ENCODE assay signal across 8 cellular contexts in the genomic region with DNA sequence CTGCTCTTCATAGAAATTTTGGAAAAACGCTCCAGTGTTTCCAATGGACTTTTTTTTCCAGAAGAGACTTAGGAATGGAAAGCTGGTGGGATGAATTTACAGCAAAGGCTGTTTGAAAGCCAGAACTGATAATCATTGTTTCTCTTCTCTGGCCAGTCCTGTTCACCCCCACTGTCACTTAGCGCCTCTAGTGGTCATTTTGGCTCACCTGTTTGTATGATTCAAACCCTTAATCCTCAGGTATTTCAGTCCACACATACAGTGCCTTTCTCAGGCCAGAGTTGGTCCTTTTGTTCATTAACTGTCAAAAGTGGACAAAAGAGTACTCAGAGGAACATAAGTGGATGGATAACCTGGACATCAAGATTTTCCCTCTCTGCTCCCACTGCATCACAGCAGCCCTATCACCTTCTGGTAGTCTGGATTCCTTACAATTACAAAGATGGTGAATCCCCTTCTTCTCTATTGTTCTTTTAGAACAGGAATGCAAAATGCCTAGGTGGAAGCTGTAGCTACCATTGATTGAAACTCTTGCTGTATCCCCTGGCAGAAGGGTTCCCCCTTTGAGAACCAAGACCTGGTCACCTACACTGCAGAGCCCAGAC.
DNase-seq lines count a peak whose midpoint lies in the region; ATAC-seq and TF ChIP-seq lines count a peak whose summit lies in the region.

No MANE protein-coding gene starts in this region.

- no peaks in the 10 kb centered on the region for H3K27me3 Mint-ChIP-seq in T-helper 17 cell

- H3K27ac Mint-ChIP-seq in T-helper 17 cell, result no peak overlapping the region

- H3K9me3 ChIP-seq in mammary epithelial cell (replicated peaks; ENCODE audit: insufficient read depth, low read length) (no peaks in the 10 kb centered on the region), T-helper 17 cell (ENCODE audit: control insufficient read depth, low read length, poor library complexity, severe bottlenecking) (no peaks in the 10 kb centered on the region)

- peak; percentile 91 for ATAC-seq in GM19455 (IDR thresholded peaks at IDR 0.05; ENCODE audit: unreplicated experiment)
- ATAC-seq in HG03378 (IDR thresholded peaks at IDR 0.05; ENCODE audit: unreplicated experiment), result peak; percentile 84
- ATAC-seq in T-helper 17 cell, result no peak

- H3K36me3 Mint-ChIP-seq in T-helper 17 cell (ENCODE audit: low read depth), result no peaks in the 10 kb centered on the region

- TF ChIP-seq CTCF in mammary epithelial cell (conservative IDR thresholded peaks at IDR 0.05 in 1 of 2, IDR thresholded peaks at IDR 0.05 in 1 of 2; ENCODE audit: extremely low read depth in 1 of 2, insufficient read depth in 1 of 2, low read depth in 1 of 2, low read length in 2 of 2), result peak; percentile 62 to 70

- in situ Hi-C loops in mammary epithelial cell (cut with MboI; ENCODE audit: low sequenced_read_pairs in 2 of 2), result loop anchor here in 1 of 2 donors (25.0 kb wide), 1 partner anchor 162 kb away; no protein-coding TSS in a partner anchor

- H3K4me1 ChIP-seq in mammary epithelial cell (ENCODE audit: insufficient read depth, low read length), result no peaks in the 10 kb centered on the region

- H3K9ac ChIP-seq in mammary epithelial cell (ENCODE audit: insufficient read depth, low read length), result no peak overlapping the region

- 47% methylated on average over 2 of the region's 2 CpGs for WGBS in mammary epithelial cell (ENCODE audit: low coverage, missing lambda C conversion rate)

- intact Hi-C loops in mammary epithelial cell (cut with micrococcal nuclease), result loop anchor here (5.0 kb wide), 1 partner anchor 177 kb away; the partner anchor contains the start of gene OLFM3

- H3K4me3 ChIP-seq in mammary epithelial cell (replicated peaks in 1 of 3; ENCODE audit: insufficient read depth in 1 of 3, low read depth in 2 of 3, low read length in 3 of 3), result no peak overlapping the region

- H3K79me2 ChIP-seq in mammary epithelial cell (ENCODE audit: insufficient read depth, low read length), result no peaks in the 10 kb centered on the region

- H4K20me1 ChIP-seq in mammary epithelial cell (ENCODE audit: insufficient read depth, low read length), result no peaks in the 10 kb centered on the region

- dilution Hi-C loops in mammary epithelial cell (cut with HindIII; ENCODE audit: low sequenced_read_pairs), result no loop called here

- DNase-seq in DMS53 (lab: John Stamatoyannopoulos, UW) (peak; percentile 81), mammary epithelial cell (peak; percentile 13), SW 1271 (lab: John Stamatoyannopoulos, UW) (no peak), T-helper 17 cell (no peak), SIG-M5 treated with dmso at 0.1 percent for 504 hours (lab: John Stamatoyannopoulos, UW; ENCODE audit: unreplicated experiment) (no peak)
- no peak for DNase-seq in stimulated activated CD4-positive, alpha-beta T cell treated with anti-CD3 and anti-CD28 coated beads, Interleukin-2, amount 100 ng/mL, for 24 hours

- H3K36me3 ChIP-seq in mammary epithelial cell (ENCODE audit: insufficient read depth, low read length), result no peaks in the 10 kb centered on the region

- no peak overlapping the region for H3K4me3 Mint-ChIP-seq in T-helper 17 cell

- CTCF ChIA-PET in mammary epithelial cell (lab: Charles Lee; ENCODE audit: low non-redundant PET), result no interaction called here

- no peak overlapping the region for H3K27ac ChIP-seq in mammary epithelial cell (ENCODE audit: insufficient read depth, low read depth, low read length)

- H2AFZ ChIP-seq in mammary epithelial cell (ENCODE audit: low read depth, low read length), result no peak overlapping the region

- no TSS peak for BruUV-seq in mammary epithelial cell (replicated peaks; lab: Mats Ljungman, UMichigan)

- no peak overlapping the region for H3K4me2 ChIP-seq in mammary epithelial cell (ENCODE audit: insufficient read depth, low read depth, low read length)

- H3K27me3 ChIP-seq in mammary epithelial cell (ENCODE audit: insufficient read depth, low read length), result no peaks in the 10 kb centered on the region

- H3K4me1 Mint-ChIP-seq in T-helper 17 cell, result no peaks in the 10 kb centered on the region

Comparison
In these comparisons a context has a peak if more than half of its experiments do, and no peak if none do; other contexts are left out.
1. DNase-seq: peak in DMS53 (single experiment) and mammary epithelial cell (single experiment); none in SW 1271 (0 of 2), T-helper 17 cell (0 of 3), SIG-M5 treated with dmso at 0.1 percent for 504 hours (single experiment) and stimulated activated CD4-positive, alpha-beta T cell treated with anti-CD3 and anti-CD28 coated beads, Interleukin-2, amount 100 ng/mL, for 24 hours (0 of 2).